In the genomic region with DNA sequence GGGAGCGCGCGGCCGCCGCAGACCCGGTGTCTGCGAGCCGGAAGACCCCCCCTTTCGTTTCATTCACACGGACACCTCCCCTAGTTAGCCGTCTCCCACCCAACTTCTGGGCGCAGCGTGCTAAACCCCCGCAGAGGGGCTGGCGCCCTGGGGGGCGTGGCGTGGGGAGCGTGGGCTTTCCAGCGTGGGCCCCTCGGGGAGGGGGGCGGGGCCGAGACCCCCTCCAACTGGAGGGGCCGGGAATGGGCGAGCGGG, we compare ENCODE assay signal across 9 cellular contexts. TPM values are rescaled to one million over a fixed set of nuclear protein-coding genes. Genes with fewer than 3 reads are reported as not detected.
DNase-seq lines count a peak whose midpoint lies in the region; ATAC-seq and TF ChIP-seq lines count a peak whose summit lies in the region.
"Had no signal": no experiment of that assay in that cellular context is flagged by ENCODE, and none has a peak within 500 bp of the region (broad histone marks: within the 10 kb centered on the region; RNA-seq: fewer than 3 reads in every experiment).

No MANE protein-coding gene starts in this region.

- H3K9ac ChIP-seq in DND-41 (ENCODE audit: low read depth, low read length) (peak overlapping the region; percentile 30; the same call in 1 of the 2 replicates), parathyroid adenoma (peak overlapping the region; percentile 28)

- no CpG with 5 or more reads among the region's 25 CpGs for WGBS in esophagus squamous epithelium, 2 donors

- in situ Hi-C loops in Panc1 (cut with HindIII; ENCODE audit: low pct_unique_long_range_greater_than_20kb, low sequenced_read_pairs) = no loop called here

- H3K4me1 ChIP-seq in DND-41 (ENCODE audit: insufficient read depth, low read length) = peaks cover 20% of the 10 kb centered on the region
- H3K4me1 ChIP-seq in Panc1 (ENCODE audit: control insufficient read depth, insufficient read depth, low read length) = no peaks in the 10 kb centered on the region
- peaks cover 6 to 59% (median 8%) of the 10 kb centered on the region in 3 donors for H3K4me1 ChIP-seq in esophagus squamous epithelium
- H3K4me1 ChIP-seq in parathyroid adenoma = peaks cover 4% of the 10 kb centered on the region

- POLR2A ChIA-PET in Panc1 (lab: Charles Lee) = no interaction called here

- H3K27ac ChIP-seq in DND-41 (ENCODE audit: low read length) (no peak overlapping the region), Panc1 (ENCODE audit: low read length) (no peak overlapping the region), esophagus squamous epithelium (peak overlapping the region; percentile 76 to 85 (median 80)), parathyroid adenoma (peak overlapping the region; percentile 97)

- peak overlapping the region; percentile 91 for H3K4me2 ChIP-seq in DND-41 (ENCODE audit: insufficient read depth, low read length)
- H3K4me2 ChIP-seq in parathyroid adenoma (ENCODE audit: low read length) = peak overlapping the region; percentile 96

- BruUV-seq in Panc1 (replicated peaks; lab: Mats Ljungman, UMichigan) = no TSS peak

- TF ChIP-seq CTCF in DND-41 (IDR thresholded peaks at IDR 0.05; ENCODE audit: borderline replicate concordance, extremely low read depth, low read length, poor library complexity, severe bottlenecking) (no peak), Panc1 (IDR thresholded peaks at IDR 0.05) (no peak), esophagus squamous epithelium (IDR thresholded peaks at IDR 0.05) (no peak), parathyroid adenoma (IDR thresholded peaks at IDR 0.05) (no peak)

- peak; percentile 44; the same call in 2 of the 3 replicates for ATAC-seq in DND-41 (ENCODE audit: insufficient read depth, low read depth)
- ATAC-seq in Panc1 = no peak
- no peak for ATAC-seq in HG03521 (IDR thresholded peaks at IDR 0.05; ENCODE audit: unreplicated experiment)

- H3K4me3 ChIP-seq in DND-41 (ENCODE audit: low read depth in 1 of 2, low read length in 2 of 2) = peak overlapping the region; percentile 19 to 55; a peak in 3 of 4 replicates
- peak overlapping the region; percentile 42 to 50 for H3K4me3 ChIP-seq in Panc1 (ENCODE audit: low read depth in 2 of 2, low read length in 2 of 2)
- H3K4me3 ChIP-seq in esophagus squamous epithelium = peak overlapping the region; percentile 71 to 91 (median 86)
- peak overlapping the region; percentile 85 for H3K4me3 ChIP-seq in parathyroid adenoma (ENCODE audit: low read depth, low read length)

- H2AFZ ChIP-seq in DND-41 (ENCODE audit: low read depth, low read length) (no peak overlapping the region), parathyroid adenoma (peak overlapping the region; percentile 75)

- intact Hi-C loops in Panc1 (cut with micrococcal nuclease; ENCODE audit: unreplicated experiment) (no loop called here), esophagus squamous epithelium (cut with DNase I) (no loop called here)

- no peak for TF ChIP-seq POLR2A in esophagus squamous epithelium (IDR thresholded peaks at IDR 0.05)

- no peak for DNase-seq in DND-41
- no peak for DNase-seq in Panc1 (ENCODE audit: low read depth, low spot score)
- DNase-seq in esophagus squamous epithelium (lab: John Stamatoyannopoulos, UW) = no peak
- no peak for DNase-seq in SKM-1 treated with dmso at 0.1 percent for 144 hours (lab: John Stamatoyannopoulos, UW; ENCODE audit: unreplicated experiment)
- no peak for DNase-seq in cerebellar cortex (ENCODE audit: low spot score)
- DNase-seq in AML-193 (lab: John Stamatoyannopoulos, UW) = no peak
- DNase-seq: NCI-H774 had no signal

- H3K27me3 ChIP-seq in DND-41 (ENCODE audit: insufficient read depth, low read length, poor library complexity) = peaks cover 55% of the 10 kb centered on the region
- peaks cover 5% of the 10 kb centered on the region; the same call in 1 of the 2 replicates for H3K27me3 ChIP-seq in Panc1 (ENCODE audit: control insufficient read depth, insufficient read depth, low read length)
- H3K27me3 ChIP-seq in esophagus squamous epithelium = peaks cover 0 to 48% (median 0%) of the 10 kb centered on the region in 4 donors
- H3K27me3 ChIP-seq in parathyroid adenoma (ENCODE audit: control insufficient read depth, insufficient read depth, low read length) = no peaks in the 10 kb centered on the region

- H3K36me3 ChIP-seq in DND-41 (ENCODE audit: insufficient read depth, low read length) (no peaks in the 10 kb centered on the region), Panc1 (ENCODE audit: control insufficient read depth, insufficient read depth, low read length) (no peaks in the 10 kb centered on the region), esophagus squamous epithelium (no peaks in the 10 kb centered on the region), parathyroid adenoma (ENCODE audit: control insufficient read depth, insufficient read depth, low read length) (no peaks in the 10 kb centered on the region)

- no peaks in the 10 kb centered on the region for H3K79me2 ChIP-seq in DND-41 (ENCODE audit: insufficient read depth, low read length)
- peaks cover 9% of the 10 kb centered on the region for H3K79me2 ChIP-seq in parathyroid adenoma

- no peaks in the 10 kb centered on the region for H3K9me3 ChIP-seq in DND-41 (ENCODE audit: insufficient read depth, low read length, severe bottlenecking)
- H3K9me3 ChIP-seq in Panc1 (ENCODE audit: control insufficient read depth, insufficient read depth, low read depth, low read length) = no peaks in the 10 kb centered on the region
- H3K9me3 ChIP-seq in esophagus squamous epithelium = no peaks in the 10 kb centered on the region
- no peaks in the 10 kb centered on the region for H3K9me3 ChIP-seq in parathyroid adenoma (ENCODE audit: control insufficient read depth, low read length)

- 0 out of 2 replicates have a peak, but pooled peaks cover 3% of the 10 kb centered on the region for H4K20me1 ChIP-seq in DND-41 (ENCODE audit: insufficient read depth, low read length)

- CTCF ChIA-PET in Panc1 (lab: Charles Lee) = interaction anchor here (0.6 kb wide), 1 partner anchor 683 kb away, joined by 3 read pairs; no protein-coding TSS in a partner anchor

RNA-seq across cellular contexts. Expression of gene FHDC1, which starts 1.1 kb away (rescaled TPM):
- total RNA-seq in Panc1 (2021; ENCODE audit: unreplicated experiment) = 0.21 TPM
- 0.11 TPM for polyA plus RNA-seq in Panc1 (2012; ENCODE audit: insufficient read length)
- 10 to 100 TPM in 2 of 4 donors, 1 to 10 TPM in 2; 4.5 to 12.8 (median 8.5) TPM for total RNA-seq in esophagus squamous epithelium

Comparison
In these comparisons a context has a peak if more than half of its experiments do, and no peak if none do; other contexts are left out.
1. H3K27ac ChIP-seq: peak in esophagus squamous epithelium (4 of 4) and parathyroid adenoma (single experiment); none in DND-41 (single experiment) and Panc1 (single experiment).
2. Peak in every context shown above with its lines, with median percentiles within 50 percentile points of each other: H3K4me3 ChIP-seq.